ENCODE assay signal across 8 cellular contexts in the genomic region with DNA sequence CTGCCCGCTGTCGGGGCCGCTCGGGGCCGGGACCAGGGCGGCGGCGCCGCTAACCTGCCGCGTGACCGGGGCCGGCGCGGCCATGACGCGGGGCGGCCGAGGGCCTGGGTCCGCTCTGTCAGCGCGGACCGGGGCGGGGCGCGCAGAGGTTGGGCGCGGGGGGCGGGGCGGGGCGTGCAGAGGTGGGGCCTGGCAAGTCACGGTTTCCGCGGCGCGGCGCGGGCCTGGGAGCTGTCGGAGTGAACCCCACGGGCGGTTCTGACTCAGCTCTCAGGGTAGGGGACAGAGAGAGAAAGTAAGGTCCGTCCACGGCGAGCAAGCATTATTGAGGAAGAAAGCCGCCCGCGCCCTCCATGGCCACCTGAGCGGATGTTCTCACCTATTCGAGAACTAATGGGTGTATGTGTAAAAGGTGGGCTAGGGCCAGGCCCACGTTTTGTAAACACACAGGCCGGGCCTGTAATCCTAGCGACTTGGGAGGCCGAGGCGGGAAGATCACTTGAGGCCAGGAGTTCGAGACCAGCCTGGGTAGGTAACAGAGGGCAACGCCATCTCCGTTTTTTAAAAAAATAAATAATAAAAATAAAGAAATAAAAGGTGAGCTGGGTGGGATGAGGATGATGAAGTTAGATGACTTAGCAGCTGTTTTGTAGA. TPM values are rescaled to one million over a fixed set of nuclear protein-coding genes. Genes with fewer than 3 reads are reported as not detected.
DNase-seq lines count a peak whose midpoint lies in the region; ATAC-seq and TF ChIP-seq lines count a peak whose summit lies in the region.

A gene with protein sequence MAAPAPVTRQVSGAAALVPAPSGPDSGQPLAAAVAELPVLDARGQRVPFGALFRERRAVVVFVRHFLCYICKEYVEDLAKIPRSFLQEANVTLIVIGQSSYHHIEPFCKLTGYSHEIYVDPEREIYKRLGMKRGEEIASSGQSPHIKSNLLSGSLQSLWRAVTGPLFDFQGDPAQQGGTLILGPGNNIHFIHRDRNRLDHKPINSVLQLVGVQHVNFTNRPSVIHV (minus strand): TSS at position 120 of the 654 bp plus-strand sequence. CDS start 36 bp downstream, at position 84.

- 8% methylated on average over 26 of the region's 57 CpGs for WGBS in right lobe of liver (ENCODE audit: insufficient coverage, low coverage, low lambda C conversion rate, missing lambda C conversion rate)

- peak; percentile 10 for TF ChIP-seq POLR2A in right lobe of liver (IDR thresholded peaks at IDR 0.05)

- peak within 1 kb of the TSS; percentile 61 to 88 (median 87) for H3K27ac ChIP-seq in right lobe of liver

- ATAC-seq in GM18498 (IDR thresholded peaks at IDR 0.05; ENCODE audit: unreplicated experiment) (peak; percentile 82), HG02588 (IDR thresholded peaks at IDR 0.05; ENCODE audit: unreplicated experiment) (peak; percentile 76), right lobe of liver (peak; percentile 88 to 91 (median 88))

- H3K36me3 ChIP-seq in right lobe of liver: peaks cover 0 to 7% (median 3%) of the 10 kb centered on the region in 4 donors

- no peaks in the 10 kb centered on the region for H3K9me3 ChIP-seq in right lobe of liver

- H3K4me3 ChIP-seq in right lobe of liver: peak within 1 kb of the TSS; percentile 55 to 66 (median 63)

- intact Hi-C loops in right lobe of liver (cut with DNase I): no loop called here

- no peak for TF ChIP-seq CTCF in right lobe of liver (IDR thresholded peaks at IDR 0.05)

- H3K4me1 ChIP-seq in right lobe of liver: peaks cover 0 to 5% (median 2%) of the 10 kb centered on the region in 4 donors

- H3K27me3 ChIP-seq in right lobe of liver: no peaks in the 10 kb centered on the region

- DNase-seq in NCI-H2227 (lab: John Stamatoyannopoulos, UW; ENCODE audit: unreplicated experiment): peak; percentile 69
- peak; percentile 84 to 85 for DNase-seq in activated CD4-positive, alpha-beta T cell treated with anti-CD3 and anti-CD28 coated beads, Interleukin-2, amount 50 U/mL, for 4 hours
- DNase-seq in dermis blood vessel endothelial cell: peak; percentile 80
- peak; percentile 86 to 89 (median 88) for DNase-seq in right lobe of liver
- DNase-seq in stimulated activated CD4-positive, alpha-beta T cell treated with anti-CD3 and anti-CD28 coated beads, Interleukin-4, amount 100 ng/mL, for 24 hours: peak; percentile 81
- no peak for DNase-seq in ecto neural progenitor cell (ENCODE audit: low spot score)

RNA-seq across cellular contexts. Expression of the gene that starts here (rescaled TPM):
- total RNA-seq in dermis blood vessel endothelial cell: 18.0 and 22.5 TPM in 2 replicates
- total RNA-seq in right lobe of liver: 10 to 100 TPM in 1 of 6 experiments, 1 to 10 TPM in 5; 2.9 to 10.7 (median 5.6) TPM
